ENCODE assay signal across 1 cellular context in the genomic region with DNA sequence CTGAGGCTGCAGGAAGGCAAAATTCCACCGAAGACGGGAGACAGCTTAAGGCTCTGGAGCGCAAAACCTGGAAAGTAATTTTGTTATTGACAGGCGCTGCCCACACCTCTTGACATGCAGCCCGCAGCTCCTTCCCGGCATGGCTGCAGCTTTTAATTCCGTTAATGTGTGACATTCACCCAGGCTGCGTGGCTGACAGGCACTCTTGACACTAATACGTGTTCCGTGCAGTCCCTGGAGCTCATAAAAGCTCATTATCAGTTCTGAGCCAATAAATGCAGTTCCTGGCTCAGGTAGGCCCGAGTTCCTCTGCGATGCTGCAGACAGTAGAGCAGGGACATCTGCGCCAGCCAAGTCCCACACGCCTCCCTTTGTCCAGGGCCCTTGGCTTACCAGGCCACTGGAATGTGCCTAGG.
TF ChIP-seq lines count a peak whose summit lies in the region.

No MANE protein-coding gene starts in this region.

TF ChIP-seq in SK-N-SH treated with all-trans-retinoic acid at 6 μM for 48 hours, 23 proteins besides CTCF, POLR2A, EP300 and RAD21 (continued from another document):
- TF ChIP-seq, protein P1, sequence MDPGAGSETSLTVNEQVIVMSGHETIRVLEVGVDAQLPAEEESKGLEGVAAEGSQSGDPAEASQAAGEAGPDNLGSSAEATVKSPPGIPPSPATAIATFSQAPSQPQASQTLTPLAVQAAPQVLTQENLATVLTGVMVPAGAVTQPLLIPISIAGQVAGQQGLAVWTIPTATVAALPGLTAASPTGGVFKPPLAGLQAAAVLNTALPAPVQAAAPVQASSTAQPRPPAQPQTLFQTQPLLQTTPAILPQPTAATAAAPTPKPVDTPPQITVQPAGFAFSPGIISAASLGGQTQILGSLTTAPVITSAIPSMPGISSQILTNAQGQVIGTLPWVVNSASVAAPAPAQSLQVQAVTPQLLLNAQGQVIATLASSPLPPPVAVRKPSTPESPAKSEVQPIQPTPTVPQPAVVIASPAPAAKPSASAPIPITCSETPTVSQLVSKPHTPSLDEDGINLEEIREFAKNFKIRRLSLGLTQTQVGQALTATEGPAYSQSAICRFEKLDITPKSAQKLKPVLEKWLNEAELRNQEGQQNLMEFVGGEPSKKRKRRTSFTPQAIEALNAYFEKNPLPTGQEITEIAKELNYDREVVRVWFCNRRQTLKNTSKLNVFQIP (CRISPR knock-in tag; IDR thresholded peaks at IDR 0.05; ENCODE audit: borderline replicate concordance, low read depth): no peak
- TF ChIP-seq, protein P2, sequence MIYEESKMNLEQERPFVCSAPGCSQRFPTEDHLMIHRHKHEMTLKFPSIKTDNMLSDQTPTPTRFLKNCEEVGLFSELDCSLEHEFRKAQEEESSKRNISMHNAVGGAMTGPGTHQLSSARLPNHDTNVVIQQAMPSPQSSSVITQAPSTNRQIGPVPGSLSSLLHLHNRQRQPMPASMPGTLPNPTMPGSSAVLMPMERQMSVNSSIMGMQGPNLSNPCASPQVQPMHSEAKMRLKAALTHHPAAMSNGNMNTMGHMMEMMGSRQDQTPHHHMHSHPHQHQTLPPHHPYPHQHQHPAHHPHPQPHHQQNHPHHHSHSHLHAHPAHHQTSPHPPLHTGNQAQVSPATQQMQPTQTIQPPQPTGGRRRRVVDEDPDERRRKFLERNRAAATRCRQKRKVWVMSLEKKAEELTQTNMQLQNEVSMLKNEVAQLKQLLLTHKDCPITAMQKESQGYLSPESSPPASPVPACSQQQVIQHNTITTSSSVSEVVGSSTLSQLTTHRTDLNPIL (CRISPR knock-in tag; IDR thresholded peaks at IDR 0.05; ENCODE audit: low read depth): no peak
- TF ChIP-seq ZC3H10 (CRISPR knock-in tag; IDR thresholded peaks at IDR 0.05): no peak
- TF ChIP-seq CSDC2 (CRISPR knock-in tag; IDR thresholded peaks at IDR 0.05): no peak
